22 cellular contexts compared by ENCODE assay signal in genomic region chr13:27559714-27560113, GRCh38.
DNase-seq lines count a peak whose midpoint lies in the region; ATAC-seq, FAIRE-seq and TF ChIP-seq lines count a peak whose summit lies in the region.
"Had no signal": no experiment of that assay in that cellular context is flagged by ENCODE, and none has a peak within 500 bp of the region (broad histone marks: within the 10 kb centered on the region; RNA-seq: fewer than 3 reads in every experiment).

No MANE protein-coding gene starts in this region.

- intact Hi-C loops in CD4-positive, alpha-beta T cell (cut with DNase I, micrococcal nuclease), result loop anchor here in 1 of 2 experiments (10.0 kb wide), 1 partner anchor 255 kb away; no protein-coding TSS in a partner anchor
- intact Hi-C loops in natural killer cell (cut with micrococcal nuclease), result loop anchor here (1.0 kb wide), 1 partner anchor 61 kb away; the partner anchor contains the start of gene LNX2

- H3K9me3 Mint-ChIP-seq in CD4-positive, alpha-beta T cell, result no peaks in the 10 kb centered on the region
- H3K9me3 Mint-ChIP-seq in CD8-positive, alpha-beta memory T cell, result no peaks in the 10 kb centered on the region
- H3K9me3 Mint-ChIP-seq in natural killer cell, result no peaks in the 10 kb centered on the region
- H3K9me3 Mint-ChIP-seq: CD14-positive monocyte had no signal

- no peaks in the 10 kb centered on the region for H3K27me3 ChIP-seq in CD4-positive, alpha-beta T cell (ENCODE audit: control insufficient read depth, insufficient read depth, low read length)
- no peaks in the 10 kb centered on the region for H3K27me3 ChIP-seq in CD8-positive, alpha-beta memory T cell (ENCODE audit: insufficient read depth, low read length, poor library complexity, severe bottlenecking)
- no peaks in the 10 kb centered on the region for H3K27me3 ChIP-seq in bronchial epithelial cell (ENCODE audit: control insufficient read depth, insufficient read depth, low read length)
- H3K27me3 ChIP-seq: Peyer's patch had no signal

- peak; percentile 57 for ATAC-seq in CD4-positive, alpha-beta T cell (ENCODE audit: poor library complexity)
- ATAC-seq in natural killer cell, result peak; percentile 94 to 99 (median 96)
- no peak for ATAC-seq in HG02678 (IDR thresholded peaks at IDR 0.05; ENCODE audit: unreplicated experiment)

- FAIRE-seq in bronchial epithelial cell (lab: Jason Lieb, UNC), result no peak
- FAIRE-seq: D721Med had no signal

- H3K27me3 Mint-ChIP-seq in CD4-positive, alpha-beta T cell, result no peaks in the 10 kb centered on the region
- no peaks in the 10 kb centered on the region for H3K27me3 Mint-ChIP-seq in CD8-positive, alpha-beta memory T cell
- no peaks in the 10 kb centered on the region for H3K27me3 Mint-ChIP-seq in natural killer cell (ENCODE audit: low read depth in 2 of 2)

- no peaks in the 10 kb centered on the region for H3K4me1 ChIP-seq in CD8-positive, alpha-beta memory T cell (ENCODE audit: insufficient read depth, low read length)
- H3K4me1 ChIP-seq: HAP-1, Peyer's patch had no signal

- peaks cover 61% of the 10 kb centered on the region for H3K36me3 Mint-ChIP-seq in CD4-positive, alpha-beta T cell (ENCODE audit: low read depth)
- peaks cover 16 to 58% (median 18%) of the 10 kb centered on the region in 3 donors for H3K36me3 Mint-ChIP-seq in CD8-positive, alpha-beta memory T cell
- peaks cover 9% of the 10 kb centered on the region for H3K36me3 Mint-ChIP-seq in natural killer cell

- no peak overlapping the region for H3K27ac ChIP-seq in CD4-positive, alpha-beta T cell (ENCODE audit: low read depth, low read length)
- H3K27ac ChIP-seq in CD8-positive, alpha-beta memory T cell (ENCODE audit: low read depth, low read length), result no peak overlapping the region
- H3K27ac ChIP-seq: Peyer's patch, SK-N-MC had no signal

- CTCF ChIA-PET in CD4-positive, alpha-beta T cell (lab: Charles Lee), result interaction anchor here (2.2 kb wide), 1 partner anchor 26 kb away, joined by 4 read pairs; no protein-coding TSS in a partner anchor
- CTCF ChIA-PET in CD8-positive, alpha-beta memory T cell (lab: Charles Lee), result interaction anchor here (1.2 to 1.4 kb wide), 3 partner anchors 10 to 267 kb away, joined by 3 read pairs; no protein-coding TSS in a partner anchor

- H3K4me3 ChIP-seq in CD8-positive, alpha-beta memory T cell (ENCODE audit: low read length), result no peak overlapping the region
- H3K4me3 ChIP-seq in bronchial epithelial cell (ENCODE audit: low read depth, low read length), result no peak overlapping the region
- H3K4me3 ChIP-seq: HAP-1, Peyer's patch, SK-N-MC had no signal

- peak overlapping the region; percentile 66 for H3K27ac Mint-ChIP-seq in CD4-positive, alpha-beta T cell
- H3K27ac Mint-ChIP-seq in CD8-positive, alpha-beta memory T cell, result peak overlapping the region in 7 of 8 donors; percentile 21 to 88 (median 68)
- H3K27ac Mint-ChIP-seq in natural killer cell, result peak overlapping the region; percentile 70 to 84

- DNase-seq in CD4-positive, alpha-beta T cell, result no peak
- peak in 3 of 5 donors; percentile 5 to 53 (median 44) for DNase-seq in CD8-positive, alpha-beta memory T cell
- DNase-seq in bronchial epithelial cell (ENCODE audit: low read depth) (peak; percentile 16), natural killer cell (peak; percentile 40), NCI-H446 (lab: John Stamatoyannopoulos, UW) (no peak), superior temporal gyrus (ENCODE audit: extremely low spot score) (no peak)
- DNase-seq: ACHN, AML-193, DMS79, KBM-7, MV-4-11, NCI-H1417 treated with DMSO at 0.1 percent for 48 hours, NCI-H2029, NCI-H2171 treated with DMSO at 0.1 percent for 48 hours, NCI-H774, Peyer's patch, Right ventricle myocardium superior had no signal

- POLR2A ChIA-PET in CD4-positive, alpha-beta T cell (lab: Charles Lee), result interaction anchor here (4.7 kb wide), 1 partner anchor 61 kb away, joined by 25 read pairs; the partner anchor contains the start of gene LNX2
- POLR2A ChIA-PET in CD8-positive, alpha-beta memory T cell (lab: Charles Lee), result no interaction called here

- no peak for TF ChIP-seq CTCF in CD4-positive, alpha-beta T cell (IDR thresholded peaks at IDR 0.05)
- no peak for TF ChIP-seq CTCF in bronchial epithelial cell (IDR thresholded peaks at IDR 0.05; ENCODE audit: insufficient read depth, low read length, severe bottlenecking)
- TF ChIP-seq CTCF in natural killer cell (IDR thresholded peaks at IDR 0.05), result no peak

- peaks cover 9% of the 10 kb centered on the region for H3K36me3 ChIP-seq in CD8-positive, alpha-beta memory T cell (ENCODE audit: insufficient read depth, low read length)
- H3K36me3 ChIP-seq in bronchial epithelial cell (ENCODE audit: control insufficient read depth, insufficient read depth, low read length), result peaks cover 5% of the 10 kb centered on the region

- H3K4me3 Mint-ChIP-seq in CD4-positive, alpha-beta T cell, result no peak overlapping the region
- H3K4me3 Mint-ChIP-seq in CD8-positive, alpha-beta memory T cell, result peak overlapping the region in 2 of 7 donors; percentile 17 to 20
- peak overlapping the region; percentile 7 for H3K4me3 Mint-ChIP-seq in natural killer cell
- H3K4me3 Mint-ChIP-seq: CD14-positive monocyte had no signal

- no peaks in the 10 kb centered on the region for H3K9me3 ChIP-seq in CD4-positive, alpha-beta T cell (ENCODE audit: control insufficient read depth, low read length)
- H3K9me3 ChIP-seq in CD8-positive, alpha-beta memory T cell (ENCODE audit: low read length), result no peaks in the 10 kb centered on the region
- H3K9me3 ChIP-seq: HAP-1, Peyer's patch had no signal

- peaks cover 21% of the 10 kb centered on the region for H3K4me1 Mint-ChIP-seq in CD4-positive, alpha-beta T cell (ENCODE audit: low read depth)
- peaks cover 22 to 34% (median 24%) of the 10 kb centered on the region in 3 donors for H3K4me1 Mint-ChIP-seq in CD8-positive, alpha-beta memory T cell
- peaks cover 20 to 22% of the 10 kb centered on the region in 2 donors for H3K4me1 Mint-ChIP-seq in natural killer cell
- H3K4me1 Mint-ChIP-seq: CD14-positive monocyte had no signal

Comparison
In these comparisons a context has a peak if more than half of its experiments do, and no peak if none do; other contexts are left out.
1. DNase-seq: peak in CD8-positive, alpha-beta memory T cell (3 of 5), bronchial epithelial cell (single experiment) and natural killer cell (single experiment); none in CD4-positive, alpha-beta T cell (0 of 10), NCI-H446 (0 of 2) and superior temporal gyrus (single experiment).
2. Peak in every context shown above with its lines, with median percentiles within 50 percentile points of each other: H3K27ac Mint-ChIP-seq.